Comparison of ENCODE assay signal across 9 cellular contexts in genomic region chr7:100679129-100679926, GRCh38. TPM values are rescaled to one million over a fixed set of nuclear protein-coding genes. Genes with fewer than 3 reads are reported as not detected.
DNase-seq lines count a peak whose midpoint lies in the region; ATAC-seq and TF ChIP-seq lines count a peak whose summit lies in the region.
"Had no signal": no experiment of that assay in that cellular context is flagged by ENCODE, and none has a peak within 500 bp of the region (broad histone marks: within the 10 kb centered on the region; RNA-seq: fewer than 3 reads in every experiment).

No MANE protein-coding gene starts in this region.

- H3K36me3 Mint-ChIP-seq in activated CD4-positive, alpha-beta memory T cell treated with anti-CD3 and anti-CD28 coated beads for 36 hours = peaks cover 35% of the 10 kb centered on the region
- H3K36me3 Mint-ChIP-seq in activated CD4-positive, alpha-beta memory T cell treated with anti-CD3 and anti-CD28 coated beads, Interleukin-2, amount 10 ng/mL, durations not matched to agents 7 days and 5 days (ENCODE audit: low read depth) = peaks cover 50% of the 10 kb centered on the region
- H3K36me3 Mint-ChIP-seq in stimulated activated effector memory CD8-positive, alpha-beta T cell treated with anti-CD3 and anti-CD28 coated beads, Interleukin-12 subunit alpha, Interleukin-12 subunit beta, amount 100 ng/mL, for 72 hours = peaks cover 90% of the 10 kb centered on the region

- TF ChIP-seq POLR2A in Peyer's patch (IDR thresholded peaks at IDR 0.05) = no peak

- no peaks in the 10 kb centered on the region for H3K27me3 ChIP-seq in Peyer's patch

- H3K27ac Mint-ChIP-seq in activated CD4-positive, alpha-beta memory T cell treated with anti-CD3 and anti-CD28 coated beads for 36 hours = peak overlapping the region; percentile 28
- H3K27ac Mint-ChIP-seq in activated CD4-positive, alpha-beta memory T cell treated with anti-CD3 and anti-CD28 coated beads, Interleukin-2, amount 10 ng/mL, durations not matched to agents 7 days and 5 days = no peak overlapping the region
- peak overlapping the region; percentile 78 for H3K27ac Mint-ChIP-seq in stimulated activated effector memory CD8-positive, alpha-beta T cell treated with anti-CD3 and anti-CD28 coated beads, Interleukin-12 subunit alpha, Interleukin-12 subunit beta, amount 100 ng/mL, for 72 hours

- no peak for TF ChIP-seq CTCF in Peyer's patch (IDR thresholded peaks at IDR 0.05)

- no peak for ATAC-seq in stimulated activated effector memory CD8-positive, alpha-beta T cell treated with anti-CD3 and anti-CD28 coated beads, Interleukin-12 subunit alpha, Interleukin-12 subunit beta, amount 100 ng/mL, for 72 hours
- ATAC-seq in HG02852 (IDR thresholded peaks at IDR 0.05; ENCODE audit: unreplicated experiment) = no peak

- peaks cover 0 to 80% (median 0%) of the 10 kb centered on the region in 3 donors for H3K36me3 ChIP-seq in Peyer's patch

- H3K9me3 ChIP-seq in Peyer's patch = no peaks in the 10 kb centered on the region

- CTCF ChIA-PET in activated CD4-positive, alpha-beta memory T cell treated with anti-CD3 and anti-CD28 coated beads for 36 hours (lab: Charles Lee) = interaction anchor here (0.6 to 6.8 kb wide), 3 partner anchors 13 to 54 kb away, joined by 3 to 61 read pairs (median 17); partner anchors contain the start of genes POP7 and ZAN
- CTCF ChIA-PET in activated CD4-positive, alpha-beta memory T cell treated with anti-CD3 and anti-CD28 coated beads, Interleukin-2, amount 10 ng/mL, durations not matched to agents 7 days and 5 days (lab: Charles Lee) = interaction anchor here (1.2 to 2.0 kb wide), 3 partner anchors 11 to 130 kb away, joined by 5 to 8 read pairs (median 5); partner anchors contain the start of gene POP7

- H3K27me3 Mint-ChIP-seq in activated CD4-positive, alpha-beta memory T cell treated with anti-CD3 and anti-CD28 coated beads for 36 hours = no peaks in the 10 kb centered on the region
- no peaks in the 10 kb centered on the region for H3K27me3 Mint-ChIP-seq in activated CD4-positive, alpha-beta memory T cell treated with anti-CD3 and anti-CD28 coated beads, Interleukin-2, amount 10 ng/mL, durations not matched to agents 7 days and 5 days

- POLR2A ChIA-PET in activated CD4-positive, alpha-beta memory T cell treated with anti-CD3 and anti-CD28 coated beads for 36 hours (lab: Charles Lee) = interaction anchor here (1.2 kb wide), 1 partner anchor 26 kb away, joined by 3 read pairs; the partner anchor contains the start of gene POP7
- POLR2A ChIA-PET in activated CD4-positive, alpha-beta memory T cell treated with anti-CD3 and anti-CD28 coated beads, Interleukin-2, amount 10 ng/mL, durations not matched to agents 7 days and 5 days (lab: Charles Lee) = interaction anchor here (1.0 to 5.4 kb wide), 6 partner anchors 13 to 111 kb away, joined by 3 to 51 read pairs (median 6); partner anchors contain the start of genes GIGYF1 and POP7

- peak overlapping the region in 3 of 4 donors; percentile 22 to 37 (median 30) for H3K27ac ChIP-seq in Peyer's patch
- H3K27ac ChIP-seq in epithelial cell of prostate = peak overlapping the region; percentile 3

- H3K4me1 ChIP-seq in Peyer's patch = peaks cover 0 to 36% (median 2%) of the 10 kb centered on the region in 4 donors

- H3K9me3 Mint-ChIP-seq in activated CD4-positive, alpha-beta memory T cell treated with anti-CD3 and anti-CD28 coated beads for 36 hours = no peaks in the 10 kb centered on the region
- no peaks in the 10 kb centered on the region for H3K9me3 Mint-ChIP-seq in activated CD4-positive, alpha-beta memory T cell treated with anti-CD3 and anti-CD28 coated beads, Interleukin-2, amount 10 ng/mL, durations not matched to agents 7 days and 5 days
- no peaks in the 10 kb centered on the region for H3K9me3 Mint-ChIP-seq in stimulated activated effector memory CD8-positive, alpha-beta T cell treated with anti-CD3 and anti-CD28 coated beads, Interleukin-12 subunit alpha, Interleukin-12 subunit beta, amount 100 ng/mL, for 72 hours

- DNase-seq in activated CD4-positive, alpha-beta memory T cell treated with anti-CD3 and anti-CD28 coated beads for 36 hours = no peak
- DNase-seq in activated CD4-positive, alpha-beta memory T cell treated with anti-CD3 and anti-CD28 coated beads, Interleukin-2, amount 10 ng/mL, durations not matched to agents 7 days and 5 days = no peak
- peak in 1 of 3 donors; percentile 49 for DNase-seq in Peyer's patch
- no peak for DNase-seq in epithelial cell of prostate (ENCODE audit: low read depth, low spot score)
- DNase-seq in stimulated activated effector memory CD8-positive, alpha-beta T cell treated with anti-CD3 and anti-CD28 coated beads, Interleukin-12 subunit alpha, Interleukin-12 subunit beta, amount 100 ng/mL, for 72 hours (ENCODE audit: low spot score in 2 of 2) = no peak
- DNase-seq in NCI-H2171 (lab: John Stamatoyannopoulos, UW) = no peak
- DNase-seq in activated effector memory CD4-positive, alpha-beta T cell treated with anti-CD3 and anti-CD28 coated beads, Interleukin-2, amount 50 U/mL, for 16 hours = no peak
- DNase-seq: NCI-H2107 had no signal

- intact Hi-C loops in activated CD4-positive, alpha-beta memory T cell treated with anti-CD3 and anti-CD28 coated beads for 36 hours (cut with micrococcal nuclease) = no loop called here

- no peak overlapping the region for H3K4me3 Mint-ChIP-seq in activated CD4-positive, alpha-beta memory T cell treated with anti-CD3 and anti-CD28 coated beads for 36 hours
- no peak overlapping the region for H3K4me3 Mint-ChIP-seq in activated CD4-positive, alpha-beta memory T cell treated with anti-CD3 and anti-CD28 coated beads, Interleukin-2, amount 10 ng/mL, durations not matched to agents 7 days and 5 days
- no peak overlapping the region for H3K4me3 Mint-ChIP-seq in stimulated activated effector memory CD8-positive, alpha-beta T cell treated with anti-CD3 and anti-CD28 coated beads, Interleukin-12 subunit alpha, Interleukin-12 subunit beta, amount 100 ng/mL, for 72 hours

- no peak overlapping the region for H3K4me3 ChIP-seq in Peyer's patch

- peaks cover 24% of the 10 kb centered on the region for H3K4me1 Mint-ChIP-seq in activated CD4-positive, alpha-beta memory T cell treated with anti-CD3 and anti-CD28 coated beads for 36 hours (ENCODE audit: low read depth)
- peaks cover 36% of the 10 kb centered on the region for H3K4me1 Mint-ChIP-seq in activated CD4-positive, alpha-beta memory T cell treated with anti-CD3 and anti-CD28 coated beads, Interleukin-2, amount 10 ng/mL, durations not matched to agents 7 days and 5 days
- peaks cover 47% of the 10 kb centered on the region for H3K4me1 Mint-ChIP-seq in stimulated activated effector memory CD8-positive, alpha-beta T cell treated with anti-CD3 and anti-CD28 coated beads, Interleukin-12 subunit alpha, Interleukin-12 subunit beta, amount 100 ng/mL, for 72 hours

RNA-seq across cellular contexts. Expression of gene GNB2, which starts 5.8 kb away (rescaled TPM):
- 100 to 1,000 TPM; 228 to 231 TPM for total RNA-seq in activated CD4-positive, alpha-beta memory T cell treated with anti-CD3 and anti-CD28 coated beads for 36 hours
- total RNA-seq in activated CD4-positive, alpha-beta memory T cell treated with anti-CD3 and anti-CD28 coated beads, Interleukin-2, amount 10 ng/mL, durations not matched to agents 7 days and 5 days = 100 to 1,000 TPM; 263 to 266 TPM
- 100 to 1,000 TPM; 123 to 236 (median 172) TPM for total RNA-seq in Peyer's patch

RNA-seq across cellular contexts. Expression of gene GIGYF1, which starts 14.7 kb away (rescaled TPM):
- 10 to 100 TPM; 40.2 to 40.5 TPM for total RNA-seq in activated CD4-positive, alpha-beta memory T cell treated with anti-CD3 and anti-CD28 coated beads for 36 hours
- 10 to 100 TPM; 43.4 to 47.4 TPM for total RNA-seq in activated CD4-positive, alpha-beta memory T cell treated with anti-CD3 and anti-CD28 coated beads, Interleukin-2, amount 10 ng/mL, durations not matched to agents 7 days and 5 days
- total RNA-seq in Peyer's patch = 100 to 1,000 TPM in 1 of 4 donors, 10 to 100 TPM in 3; 41.3 to 126 (median 72.9) TPM

RNA-seq across cellular contexts. Expression of gene ACTL6B, which starts 23.1 kb away (rescaled TPM):
- total RNA-seq in activated CD4-positive, alpha-beta memory T cell treated with anti-CD3 and anti-CD28 coated beads for 36 hours = not detected
- not detected for total RNA-seq in activated CD4-positive, alpha-beta memory T cell treated with anti-CD3 and anti-CD28 coated beads, Interleukin-2, amount 10 ng/mL, durations not matched to agents 7 days and 5 days
- not detected for total RNA-seq in Peyer's patch

RNA-seq across cellular contexts. Expression of gene POP7, which starts 26.6 kb away (rescaled TPM):
- 10 to 100 TPM; 38.7 to 42.2 TPM for total RNA-seq in activated CD4-positive, alpha-beta memory T cell treated with anti-CD3 and anti-CD28 coated beads for 36 hours
- total RNA-seq in activated CD4-positive, alpha-beta memory T cell treated with anti-CD3 and anti-CD28 coated beads, Interleukin-2, amount 10 ng/mL, durations not matched to agents 7 days and 5 days = 10 to 100 TPM; 32.5 to 35.2 TPM
- total RNA-seq in Peyer's patch = 10 to 100 TPM; 23.9 to 38.1 (median 29.7) TPM

RNA-seq across cellular contexts. Expression of gene TFR2, which starts 38.0 kb away (rescaled TPM):
- 1 to 10 TPM; 8.7 to 9.9 TPM for total RNA-seq in activated CD4-positive, alpha-beta memory T cell treated with anti-CD3 and anti-CD28 coated beads for 36 hours
- 1 to 10 TPM; 8.8 to 9.2 TPM for total RNA-seq in activated CD4-positive, alpha-beta memory T cell treated with anti-CD3 and anti-CD28 coated beads, Interleukin-2, amount 10 ng/mL, durations not matched to agents 7 days and 5 days
- 1 to 10 TPM in 2 of 4 donors, not detected in 2; 1.6 to 2.5 TPM for total RNA-seq in Peyer's patch
